ENCODE assay signal across 8 cellular contexts in genomic region chr1:51878616-51879336, GRCh38. TPM values are rescaled to one million over a fixed set of nuclear protein-coding genes. Genes with fewer than 3 reads are reported as not detected.
DNase-seq lines count a peak whose midpoint lies in the region; ATAC-seq and TF ChIP-seq lines count a peak whose summit lies in the region.

Gene NRDC (minus strand): TSS chr1:51878727. CDS start chr1:51878615, 112 bp downstream.

- H3K27me3 ChIP-seq in HUES48 (ENCODE audit: control insufficient read depth, insufficient read depth, low read length) (no peaks in the 10 kb centered on the region), NT2/D1 (ENCODE audit: insufficient read depth, insufficient read length) (no peaks in the 10 kb centered on the region), endodermal cell (ENCODE audit: control insufficient read depth, insufficient read depth, low read length, poor library complexity, severe bottlenecking) (peaks cover 32% of the 10 kb centered on the region), mesenchymal stem cell (ENCODE audit: control insufficient read depth in 1 of 2, insufficient read depth in 1 of 2, low read length in 2 of 2) (no peaks in the 10 kb centered on the region)

- H3K18ac ChIP-seq in mesenchymal stem cell (ENCODE audit: low read depth in 1 of 2, low read length in 2 of 2), result peak within 1 kb of the TSS; percentile 96 to 99

- peak within 1 kb of the TSS; percentile 83 for H2AFZ ChIP-seq in mesenchymal stem cell (ENCODE audit: low read depth, low read length)

- peak within 1 kb of the TSS; percentile 95 for H2BK15ac ChIP-seq in mesenchymal stem cell (ENCODE audit: low read depth, poor library complexity, severe bottlenecking)

- peak within 1 kb of the TSS; percentile 88 to 96 for H3K4ac ChIP-seq in mesenchymal stem cell (ENCODE audit: low read depth in 1 of 2, low read length in 2 of 2)

- H3K9me3 Mint-ChIP-seq in Calu3 (ENCODE audit: low read depth, unreplicated experiment), result no peaks in the 10 kb centered on the region
- no peaks in the 10 kb centered on the region for H3K9me3 Mint-ChIP-seq in activated CD8-positive, alpha-beta memory T cell treated with anti-CD3 and anti-CD28 coated beads, Interleukin-2, amount 10 ng/mL, durations not matched to agents 7 days and 5 days (ENCODE audit: low read depth)
- H3K9me3 Mint-ChIP-seq in endodermal cell, result no peaks in the 10 kb centered on the region

- H3K9me3 ChIP-seq in HUES48 (ENCODE audit: control insufficient read depth, insufficient read depth, low read length) (no peaks in the 10 kb centered on the region), NT2/D1 (ENCODE audit: insufficient read depth, low read length) (no peaks in the 10 kb centered on the region), endodermal cell (ENCODE audit: control insufficient read depth, low read length) (no peaks in the 10 kb centered on the region), mesenchymal stem cell (ENCODE audit: control insufficient read depth, low read length) (no peaks in the 10 kb centered on the region)

- H2AK5ac ChIP-seq in mesenchymal stem cell (ENCODE audit: low read length, severe bottlenecking), result peak within 1 kb of the TSS; percentile 72

- H3K4me1 ChIP-seq in HUES48 (ENCODE audit: control insufficient read depth, insufficient read depth, low read length) (peaks cover 17% of the 10 kb centered on the region), NT2/D1 (ENCODE audit: insufficient read depth, insufficient read length) (no peaks in the 10 kb centered on the region), endodermal cell (ENCODE audit: control insufficient read depth, insufficient read depth, low read length) (no peaks in the 10 kb centered on the region), mesenchymal stem cell (ENCODE audit: control insufficient read depth, insufficient read depth, low read depth, low read length) (peaks cover 8% of the 10 kb centered on the region)

- H3K27ac ChIP-seq in HUES48 (ENCODE audit: low read depth, low read length) (peak within 1 kb of the TSS; percentile 99), endodermal cell (ENCODE audit: low read depth, low read length) (peak within 1 kb of the TSS; percentile 95), mesenchymal stem cell (ENCODE audit: low read length, poor library complexity, severe bottlenecking) (peak within 1 kb of the TSS; percentile 98)

- peak within 1 kb of the TSS; percentile 97 for H4K8ac ChIP-seq in mesenchymal stem cell (ENCODE audit: low read length)

- peak within 1 kb of the TSS; percentile 86 for H2BK120ac ChIP-seq in mesenchymal stem cell (ENCODE audit: low read depth, low read length)

- no peaks in the 10 kb centered on the region for H3K36me3 ChIP-seq in HUES48 (ENCODE audit: control insufficient read depth, insufficient read depth, low read length)
- peaks cover 20% of the 10 kb centered on the region for H3K36me3 ChIP-seq in NT2/D1 (ENCODE audit: insufficient read depth, insufficient read length, low read length)
- H3K36me3 ChIP-seq in endodermal cell (ENCODE audit: control insufficient read depth, insufficient read depth, low read length), result peaks cover 3% of the 10 kb centered on the region
- H3K36me3 ChIP-seq in mesenchymal stem cell (ENCODE audit: control insufficient read depth in 1 of 2, insufficient read depth in 2 of 2, low read depth in 1 of 2, low read length in 2 of 2), result peaks cover 3% of the 10 kb centered on the region in 2 experiments

- peak within 1 kb of the TSS; percentile 99 for H3K4me3 ChIP-seq in HUES48 (ENCODE audit: low read depth, low read length)
- H3K4me3 ChIP-seq in NT2/D1 (ENCODE audit: insufficient read length, low read depth), result peak within 1 kb of the TSS; percentile 96
- H3K4me3 ChIP-seq in endodermal cell (ENCODE audit: low read length), result peak within 1 kb of the TSS; percentile 95
- peak within 1 kb of the TSS; percentile 90 to 98 for H3K4me3 ChIP-seq in mesenchymal stem cell (ENCODE audit: insufficient read depth in 1 of 2, low read depth in 1 of 2, low read length in 2 of 2)

- peak within 1 kb of the TSS; percentile 87 to 91 for H3K14ac ChIP-seq in mesenchymal stem cell (ENCODE audit: low read length in 2 of 2)

- ATAC-seq in GM21423 (IDR thresholded peaks at IDR 0.05; ENCODE audit: unreplicated experiment), result peak; percentile 96
- peak; percentile 94 for ATAC-seq in activated CD8-positive, alpha-beta memory T cell treated with anti-CD3 and anti-CD28 coated beads, Interleukin-2, amount 10 ng/mL, durations not matched to agents 7 days and 5 days

- H3K23ac ChIP-seq in mesenchymal stem cell (ENCODE audit: low read length in 2 of 2), result peak within 1 kb of the TSS; percentile 47 to 91

- H3K27me3 Mint-ChIP-seq in Calu3 (ENCODE audit: unreplicated experiment) (peaks cover 17% of the 10 kb centered on the region), endodermal cell (ENCODE audit: insufficient read depth) (peaks cover 18% of the 10 kb centered on the region)
- H3K27me3 Mint-ChIP-seq in activated CD8-positive, alpha-beta memory T cell treated with anti-CD3 and anti-CD28 coated beads, Interleukin-2, amount 10 ng/mL, durations not matched to agents 7 days and 5 days, result peaks cover 18% of the 10 kb centered on the region

- peak within 1 kb of the TSS; percentile 81 for H3K4me2 ChIP-seq in mesenchymal stem cell (ENCODE audit: low read length, poor library complexity, severe bottlenecking)

- H3K9ac ChIP-seq in HUES48 (ENCODE audit: low read depth, low read length) (peak within 1 kb of the TSS; percentile 95), NT2/D1 (ENCODE audit: insufficient read length, low read depth) (peak within 1 kb of the TSS; percentile 99), endodermal cell (ENCODE audit: extremely low read depth, low read length, poor library complexity, severe bottlenecking) (peak within 1 kb of the TSS; percentile 95), mesenchymal stem cell (ENCODE audit: low read length) (peak within 1 kb of the TSS; percentile 99)

- no peak for TF ChIP-seq CTCF in Calu3 (IDR thresholded peaks at IDR 0.05; ENCODE audit: unreplicated experiment)
- no peak for TF ChIP-seq CTCF in endodermal cell (conservative IDR thresholded peaks at IDR 0.05)

- H3K79me1 ChIP-seq in mesenchymal stem cell (replicated peaks; ENCODE audit: low read length, poor library complexity, severe bottlenecking), result peaks cover 2% of the 10 kb centered on the region

- WGBS in endodermal cell (ENCODE audit: insufficient coverage in 1 of 2, insufficient read length in 1 of 2), 2 experiments, result 0% methylated on average over 34 to 54 of the region's 54 CpGs
- under 1% methylated on average over 50 of the region's 54 CpGs for WGBS in mesenchymal stem cell

- H3K27ac Mint-ChIP-seq in Calu3 (ENCODE audit: unreplicated experiment) (no peak within 1 kb of the TSS), endodermal cell (no peak within 1 kb of the TSS)
- H3K27ac Mint-ChIP-seq in activated CD8-positive, alpha-beta memory T cell treated with anti-CD3 and anti-CD28 coated beads, Interleukin-2, amount 10 ng/mL, durations not matched to agents 7 days and 5 days, result no peak within 1 kb of the TSS

- intact Hi-C loops in Calu3 (cut with micrococcal nuclease; ENCODE audit: unreplicated experiment), result no loop called here

- peaks cover 22% of the 10 kb centered on the region for H3K4me1 Mint-ChIP-seq in Calu3 (ENCODE audit: low read depth, unreplicated experiment)
- peaks cover 30% of the 10 kb centered on the region for H3K4me1 Mint-ChIP-seq in activated CD8-positive, alpha-beta memory T cell treated with anti-CD3 and anti-CD28 coated beads, Interleukin-2, amount 10 ng/mL, durations not matched to agents 7 days and 5 days
- peaks cover 11% of the 10 kb centered on the region for H3K4me1 Mint-ChIP-seq in endodermal cell

- H3K36me3 Mint-ChIP-seq in Calu3 (ENCODE audit: insufficient read depth, unreplicated experiment), result no peaks in the 10 kb centered on the region
- peaks cover 16% of the 10 kb centered on the region for H3K36me3 Mint-ChIP-seq in activated CD8-positive, alpha-beta memory T cell treated with anti-CD3 and anti-CD28 coated beads, Interleukin-2, amount 10 ng/mL, durations not matched to agents 7 days and 5 days
- H3K36me3 Mint-ChIP-seq in endodermal cell (ENCODE audit: low read depth), result peaks cover 6% of the 10 kb centered on the region

- peak within 1 kb of the TSS; percentile 4 to 82 for H2BK12ac ChIP-seq in mesenchymal stem cell (ENCODE audit: low read length in 2 of 2)

- peak within 1 kb of the TSS; percentile 97 for H2BK5ac ChIP-seq in mesenchymal stem cell (ENCODE audit: low read depth, low read length, poor library complexity, severe bottlenecking)

- H4K91ac ChIP-seq in mesenchymal stem cell (ENCODE audit: low read length), result peak within 1 kb of the TSS; percentile 91

- CTCF ChIA-PET in Calu3 (lab: Charles Lee), result interaction anchor here (1.2 kb wide), 1 partner anchor 18 kb away, joined by 3 read pairs; no protein-coding TSS in a partner anchor
- CTCF ChIA-PET in activated CD8-positive, alpha-beta memory T cell treated with anti-CD3 and anti-CD28 coated beads, Interleukin-2, amount 10 ng/mL, durations not matched to agents 7 days and 5 days (lab: Charles Lee), result interaction anchor here (1.0 to 2.5 kb wide), 3 partner anchors 19 to 158 kb away, joined by 3 to 8 read pairs (median 3); no protein-coding TSS in a partner anchor

- H3K4me3 Mint-ChIP-seq in Calu3 (ENCODE audit: low read depth, unreplicated experiment) (no peak within 1 kb of the TSS), endodermal cell (no peak within 1 kb of the TSS)
- no peak within 1 kb of the TSS for H3K4me3 Mint-ChIP-seq in activated CD8-positive, alpha-beta memory T cell treated with anti-CD3 and anti-CD28 coated beads, Interleukin-2, amount 10 ng/mL, durations not matched to agents 7 days and 5 days

- no TSS peak for BruUV-seq in Calu3 (replicated peaks; lab: Mats Ljungman, UMichigan)

- DNase-seq in Calu3, result peak; percentile 99
- peak; percentile 100 for DNase-seq in NT2/D1 (ENCODE audit: low read depth, low spot score)
- DNase-seq in activated CD8-positive, alpha-beta memory T cell treated with anti-CD3 and anti-CD28 coated beads, Interleukin-2, amount 10 ng/mL, durations not matched to agents 7 days and 5 days, result peak; percentile 100
- DNase-seq in endodermal cell, result peak; percentile 100
- peak; percentile 100 for DNase-seq in mesenchymal stem cell
- DNase-seq in stimulated activated CD8-positive, alpha-beta memory T cell treated with anti-CD3 and anti-CD28 coated beads, Interleukin-12 subunit alpha, Interleukin-12 subunit beta, amount 100 ng/mL, for 4 hours (ENCODE audit: low read depth), result peak; percentile 96

RNA-seq across cellular contexts. Expression of gene NRDC, which starts in this region (rescaled TPM):
- total RNA-seq in Calu3 (2022) (153 and 176 TPM in 2 replicates), endodermal cell (100 to 1,000 TPM; 160 to 202 TPM)
- 100 to 1,000 TPM; 190 to 208 TPM for total RNA-seq in activated CD8-positive, alpha-beta memory T cell treated with anti-CD3 and anti-CD28 coated beads, Interleukin-2, amount 10 ng/mL, durations not matched to agents 7 days and 5 days
- polyA plus RNA-seq in endodermal cell (2013, experiment 1 of 2), result 136 TPM
- 131 TPM for polyA plus RNA-seq in endodermal cell (2013, experiment 2 of 2)
- 102 TPM for polyA plus RNA-seq in mesenchymal stem cell (2013, experiment 1 of 2)
- 96.9 TPM for polyA plus RNA-seq in mesenchymal stem cell (2013, experiment 2 of 2)

Comparison
In these comparisons a context has a peak if more than half of its experiments do, and no peak if none do; other contexts are left out.
1. Peak in every context shown above with its lines: DNase-seq, ATAC-seq, H3K4me3 ChIP-seq and H3K27ac ChIP-seq.